In genomic region chr10:69728335-69728861, GRCh38 we compare ENCODE assay signal across 11 cellular contexts.
A peak's percentile ranks its signal among the peaks of the same experiment; 100 is the strongest.
DNase-seq lines count a peak whose midpoint lies in the region; ATAC-seq and TF ChIP-seq lines count a peak whose summit lies in the region.
"Had no signal": no experiment of that assay in that cellular context is flagged by ENCODE, and none has a peak within 500 bp of the region (broad histone marks: within the 10 kb centered on the region; RNA-seq: fewer than 3 reads in every experiment).

No MANE protein-coding gene starts in this region.

- H3K4me3 ChIP-seq in adipocyte (ENCODE audit: low read length) (no peak overlapping the region), psoas muscle (no peak overlapping the region)

- DNase-seq in HS-5 (ENCODE audit: low read depth) (peak; percentile 38), adipocyte (ENCODE audit: low read depth) (peak; percentile 33), Right ventricle myocardium superior (no peak), psoas muscle (no peak), midbrain (lab: John Stamatoyannopoulos, UW) (no peak), substantia nigra (lab: John Stamatoyannopoulos, UW) (no peak), GF-D8 (lab: John Stamatoyannopoulos, UW) (no peak)
- DNase-seq: DND-41, NCI-H446 treated with DMSO at 0.1 percent for 48 hours, nephron progenitor cell had no signal

- H3K9me3 ChIP-seq in adipocyte (ENCODE audit: control insufficient read depth, low read length) (no peaks in the 10 kb centered on the region), psoas muscle (no peaks in the 10 kb centered on the region)

- no peak for TF ChIP-seq CTCF in psoas muscle (IDR thresholded peaks at IDR 0.05)

- intact Hi-C loops in Right ventricle myocardium superior (cut with DNase I) (no loop called here), psoas muscle (cut with DNase I) (no loop called here)

- WGBS in psoas muscle, 3 donors: 10 to 20% (median 14%) methylated on average over 3 of the region's 3 CpGs

- ATAC-seq in Right ventricle myocardium superior (ENCODE audit: poor library complexity) (peak; percentile 37), psoas muscle (peak; percentile 69 to 82 (median 76)), GM21576 (IDR thresholded peaks at IDR 0.05; ENCODE audit: unreplicated experiment) (no peak)

- H3K27ac ChIP-seq in psoas muscle: peak overlapping the region; percentile 76
- H3K27ac ChIP-seq in substantia nigra (ENCODE audit: low read depth, low read length, poor library complexity, severe bottlenecking): no peak overlapping the region

- H3K9ac ChIP-seq in adipocyte (ENCODE audit: low read length): no peak overlapping the region

- H3K36me3 ChIP-seq in adipocyte (ENCODE audit: control insufficient read depth, insufficient read depth, low read length, severe bottlenecking) (no peaks in the 10 kb centered on the region), psoas muscle (ENCODE audit: insufficient read depth in 1 of 2, low read depth in 1 of 2) (no peaks in the 10 kb centered on the region)

- H3K27me3 ChIP-seq in adipocyte (replicated peaks; ENCODE audit: control insufficient read depth, insufficient read depth, low read length) (peaks cover 26% of the 10 kb centered on the region), psoas muscle (ENCODE audit: insufficient read depth in 3 of 3, low read length in 2 of 3) (no peaks in the 10 kb centered on the region)

- H3K4me1 ChIP-seq in adipocyte (ENCODE audit: control insufficient read depth, insufficient read depth, low read length) (peaks cover 8% of the 10 kb centered on the region), psoas muscle (peaks cover 53% of the 10 kb centered on the region)

Comparison
In these comparisons a context has a peak if more than half of its experiments do, and no peak if none do; other contexts are left out.
1. DNase-seq: peak in HS-5 (single experiment) and adipocyte (single experiment); none in Right ventricle myocardium superior (single experiment), psoas muscle (0 of 2), midbrain (single experiment), substantia nigra (0 of 49) and GF-D8 (single experiment).